Comparison of ENCODE assay signal across 1 cellular context in genomic region chr6:106569444-106569843, GRCh38.
TF ChIP-seq lines count a peak whose summit lies in the region.

No MANE protein-coding gene starts in this region.

TF ChIP-seq in IMR-90, 13 proteins besides CTCF, POLR2A, EP300 and RAD21:
- TF ChIP-seq CEBPB (IDR thresholded peaks at IDR 0.05; ENCODE audit: low read depth, low read length) (peak; percentile 78), BHLHE40 (IDR thresholded peaks at IDR 0.05; ENCODE audit: low read depth, low read length) (no peak), MAZ (IDR thresholded peaks at IDR 0.05; ENCODE audit: borderline replicate concordance, low read depth, low read length) (no peak), RFX5 (IDR thresholded peaks at IDR 0.05; ENCODE audit: low read depth, low read length) (no peak)
